ENCODE assay signal across 14 cellular contexts in the genomic region with DNA sequence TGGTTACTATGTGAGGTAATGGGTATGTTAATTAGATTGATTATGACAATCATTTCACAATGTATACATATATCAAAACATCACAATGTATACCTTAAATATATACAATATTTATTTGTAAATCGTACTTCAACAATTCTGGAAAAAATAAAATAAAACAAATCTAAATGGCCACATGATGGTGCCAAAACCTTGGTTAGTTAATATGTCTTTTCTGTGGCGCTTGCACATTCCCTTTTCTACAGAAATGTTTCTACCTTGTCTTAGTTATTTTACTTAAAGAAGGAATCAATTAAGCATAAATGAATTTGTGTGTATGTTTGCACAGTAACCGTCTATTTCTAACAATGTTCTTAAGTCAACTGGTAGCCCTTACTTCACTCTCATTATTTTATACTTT. TPM values are rescaled to one million over a fixed set of nuclear protein-coding genes. Genes with fewer than 3 reads are reported as not detected.
DNase-seq lines count a peak whose midpoint lies in the region; ATAC-seq, FAIRE-seq and TF ChIP-seq lines count a peak whose summit lies in the region.
"Had no signal": no experiment of that assay in that cellular context is flagged by ENCODE, and none has a peak within 500 bp of the region (broad histone marks: within the 10 kb centered on the region; RNA-seq: fewer than 3 reads in every experiment).

No MANE protein-coding gene starts in this region.

- H3K4me2 ChIP-seq in A549 (no peak overlapping the region), K562 (ENCODE audit: insufficient read depth, low read length) (no peak overlapping the region)
- H3K4me2 ChIP-seq: BLaER1 treated with 17β-estradiol and CSF1 and Interleukin-3, amounts not matched to agents 10 nM and 100 nM had no signal

- H4K20me1 ChIP-seq in K562 (replicated peaks; ENCODE audit: control insufficient read depth, insufficient read depth, low read length), result no peaks in the 10 kb centered on the region
- H4K20me1 ChIP-seq: BLaER1 treated with 17β-estradiol and CSF1 and Interleukin-3, amounts not matched to agents 10 nM and 100 nM had no signal

- no peaks in the 10 kb centered on the region for H3K27me3 ChIP-seq in K562 (ENCODE audit: control insufficient read depth in 2 of 2, insufficient read depth in 2 of 2, low read length in 2 of 2)
- H3K27me3 ChIP-seq: BLaER1 treated with 17β-estradiol and CSF1 and Interleukin-3, amounts not matched to agents 10 nM and 100 nM; right lobe of liver; transverse colon had no signal

- DNase-seq in A549 (ENCODE audit: low read depth in 1 of 2, low spot score in 1 of 2), result peak in 1 of 2 experiments; percentile 11
- DNase-seq in K562 (ENCODE audit: extremely low read depth in 1 of 4, low spot score in 3 of 4), result no peak
- DNase-seq in left kidney (ENCODE audit: low read depth, low spot score), result peak; percentile 36
- no peak for DNase-seq in CD14-positive monocyte (ENCODE audit: low spot score)
- no peak for DNase-seq in substantia nigra (lab: John Stamatoyannopoulos, UW)
- DNase-seq: activated CD8-positive, alpha-beta T cell treated with anti-CD3 and anti-CD28 coated beads, Interleukin-2, amount 10 ng/mL, durations not matched to agents 7 days and 5 days; activated naive CD8-positive, alpha-beta T cell treated with anti-CD3 and anti-CD28 coated beads, Interleukin-2, amount 10 ng/mL, durations not matched to agents 7 days and 5 days; right lobe of liver; transverse colon had no signal

- FAIRE-seq in A549 (lab: Jason Lieb, UNC), result no peak
- no peak for FAIRE-seq in K562 (lab: Jason Lieb, UNC)

- intact Hi-C loops in K562 (cut with micrococcal nuclease), result loop anchor here (5.0 kb wide), 1 partner anchor 869 kb away; no protein-coding TSS in a partner anchor
- intact Hi-C loops in CD14-positive monocyte (cut with micrococcal nuclease), result no loop called here

- H3K36me3 ChIP-seq in K562 (ENCODE audit: control insufficient read depth, insufficient read depth, low read length), result no peaks in the 10 kb centered on the region
- H3K36me3 ChIP-seq: BLaER1 treated with 17β-estradiol and CSF1 and Interleukin-3, amounts not matched to agents 10 nM and 100 nM; right lobe of liver; transverse colon had no signal

- H3K27me3 Mint-ChIP-seq in CD14-positive monocyte (ENCODE audit: low read depth in 3 of 3), result no peaks in the 10 kb centered on the region

- H3K9me1 ChIP-seq in K562 (ENCODE audit: control insufficient read depth, insufficient read depth, low read length), result no peaks in the 10 kb centered on the region

- TF ChIP-seq EP300 in A549 (IDR thresholded peaks at IDR 0.05) (no peak), Ishikawa (IDR thresholded peaks at IDR 0.05; ENCODE audit: borderline replicate concordance) (no peak), K562 (IDR thresholded peaks at IDR 0.05; ENCODE audit: low read length) (no peak)

- POLR2A ChIA-PET in A549 (lab: Yijun Ruan, JAX) (no interaction called here), K562 (lab: Yijun Ruan, JAX) (no interaction called here)

- H2AFZ ChIP-seq in K562 (ENCODE audit: low read depth, low read length), result no peak overlapping the region

- H3K27ac Mint-ChIP-seq in CD14-positive monocyte, result no peak overlapping the region
- H3K27ac Mint-ChIP-seq: activated CD8-positive, alpha-beta T cell treated with anti-CD3 and anti-CD28 coated beads, Interleukin-2, amount 10 ng/mL, durations not matched to agents 7 days and 5 days; activated naive CD8-positive, alpha-beta T cell treated with anti-CD3 and anti-CD28 coated beads, Interleukin-2, amount 10 ng/mL, durations not matched to agents 7 days and 5 days; T-helper 2 cell treated with Interferon-gamma antibody and Interleukin-4, amounts not matched to agents 5 μg/mL and 100 μg/mL, for 36 hours had no signal

- H3K79me2 ChIP-seq in K562 (ENCODE audit: control insufficient read depth, insufficient read depth, low read length), result no peaks in the 10 kb centered on the region

- CTCF ChIA-PET in A549 (lab: Yijun Ruan, JAX) (no interaction called here), K562 (lab: Yijun Ruan, JAX; ENCODE audit: low intra/inter-chr PET ratio) (no interaction called here)

- H3K9me3 ChIP-seq in A549 (no peaks in the 10 kb centered on the region), K562 (replicated peaks; ENCODE audit: control insufficient read depth, insufficient read depth, low read depth, low read length) (no peaks in the 10 kb centered on the region)
- H3K9me3 ChIP-seq: right lobe of liver, transverse colon had no signal

- peaks cover 0 to 6% (median 1%) of the 10 kb centered on the region in 7 donors for H3K9me3 Mint-ChIP-seq in CD14-positive monocyte
- H3K9me3 Mint-ChIP-seq: activated naive CD8-positive, alpha-beta T cell treated with anti-CD3 and anti-CD28 coated beads, Interleukin-2, amount 10 ng/mL, durations not matched to agents 7 days and 5 days had no signal

- TF ChIP-seq RAD21 in A549 (conservative IDR thresholded peaks at IDR 0.05 in 1 of 2, IDR thresholded peaks at IDR 0.05 in 1 of 2), result peak; percentile 51 to 66; a peak in 4 of 5 replicates
- TF ChIP-seq RAD21 in Ishikawa (IDR thresholded peaks at IDR 0.05; ENCODE audit: low read depth), result peak; percentile 68
- peak; percentile 37 to 48; a peak in 3 of 4 replicates for TF ChIP-seq RAD21 in K562 (CRISPR knock-in tag; conservative IDR thresholded peaks at IDR 0.05 in 1 of 2, IDR thresholded peaks at IDR 0.05 in 1 of 2)

- BruUV-seq in K562 (replicated peaks; lab: Mats Ljungman, UMichigan), result no TSS peak

- H3K36me3 Mint-ChIP-seq in CD14-positive monocyte, result no peaks in the 10 kb centered on the region

- no peak overlapping the region for H3K4me3 ChIP-seq in A549
- no peak overlapping the region for H3K4me3 ChIP-seq in K562
- H3K4me3 ChIP-seq: BLaER1 treated with 17β-estradiol and CSF1 and Interleukin-3, amounts not matched to agents 10 nM and 100 nM; right lobe of liver; transverse colon had no signal

- no peak overlapping the region for H3K27ac ChIP-seq in A549
- H3K27ac ChIP-seq in K562 (ENCODE audit: extremely low read depth, low read depth, low read length), result no peak overlapping the region
- no peak overlapping the region for H3K27ac ChIP-seq in substantia nigra (ENCODE audit: low read depth, low read length, poor library complexity, severe bottlenecking)
- H3K27ac ChIP-seq: BLaER1 treated with 17β-estradiol and CSF1 and Interleukin-3, amounts not matched to agents 10 nM and 100 nM; right lobe of liver; transverse colon had no signal

- in situ Hi-C loops in K562 (cut with MboI), result no loop called here

- no peak overlapping the region for H3K4me3 Mint-ChIP-seq in CD14-positive monocyte
- H3K4me3 Mint-ChIP-seq: activated CD8-positive, alpha-beta T cell treated with anti-CD3 and anti-CD28 coated beads, Interleukin-2, amount 10 ng/mL, durations not matched to agents 7 days and 5 days; activated naive CD8-positive, alpha-beta T cell treated with anti-CD3 and anti-CD28 coated beads, Interleukin-2, amount 10 ng/mL, durations not matched to agents 7 days and 5 days; T-helper 2 cell treated with Interferon-gamma antibody and Interleukin-4, amounts not matched to agents 5 μg/mL and 100 μg/mL, for 36 hours had no signal

- no peak overlapping the region for H3K9ac ChIP-seq in K562 (ENCODE audit: insufficient read depth in 1 of 2, low read depth in 2 of 2, low read length in 2 of 2)
- H3K9ac ChIP-seq: BLaER1 treated with 17β-estradiol and CSF1 and Interleukin-3, amounts not matched to agents 10 nM and 100 nM had no signal

- WGBS in A549 (ENCODE audit: missing lambda C conversion rate), result 8% methylated on average over 3 of the region's 3 CpGs
- WGBS in K562 (ENCODE audit: insufficient coverage, low coverage, missing lambda C conversion rate), result 4% methylated on average over 3 of the region's 3 CpGs

- no peaks in the 10 kb centered on the region for H3K4me1 Mint-ChIP-seq in CD14-positive monocyte
- H3K4me1 Mint-ChIP-seq: activated naive CD8-positive, alpha-beta T cell treated with anti-CD3 and anti-CD28 coated beads, Interleukin-2, amount 10 ng/mL, durations not matched to agents 7 days and 5 days had no signal

- TF ChIP-seq POLR2A in A549 (IDR thresholded peaks at IDR 0.05; ENCODE audit: low read length), result no peak
- no peak for TF ChIP-seq POLR2A in K562 (conservative IDR thresholded peaks at IDR 0.05)

- TF ChIP-seq CTCF in A549 (IDR thresholded peaks at IDR 0.05) (peak; percentile 57), K562 (IDR thresholded peaks at IDR 0.05 in 2 of 3, conservative IDR thresholded peaks at IDR 0.05 in 1 of 3; ENCODE audit: insufficient read depth in 2 of 3, low read depth in 1 of 3, low read length in 3 of 3) (peak in 1 of 3 experiments; percentile 45; a peak in 2 of 6 replicates), CD14-positive monocyte (IDR thresholded peaks at IDR 0.05) (no peak)

- H3K4me1 ChIP-seq in A549 (no peaks in the 10 kb centered on the region), K562 (replicated peaks in 1 of 2; ENCODE audit: control insufficient read depth in 2 of 2, insufficient read depth in 2 of 2, low read length in 2 of 2) (no peaks in the 10 kb centered on the region)
- H3K4me1 ChIP-seq: BLaER1 treated with 17β-estradiol and CSF1 and Interleukin-3, amounts not matched to agents 10 nM and 100 nM; right lobe of liver; transverse colon had no signal

- ATAC-seq in A549, result no peak
- no peak for ATAC-seq in K562
- ATAC-seq in HG03159 (IDR thresholded peaks at IDR 0.05; ENCODE audit: unreplicated experiment), result no peak
- ATAC-seq in HG02610 (IDR thresholded peaks at IDR 0.05; ENCODE audit: unreplicated experiment), result no peak
- ATAC-seq: activated CD8-positive, alpha-beta T cell treated with anti-CD3 and anti-CD28 coated beads, Interleukin-2, amount 10 ng/mL, durations not matched to agents 7 days and 5 days; right lobe of liver had no signal

RNA-seq across cellular contexts. Expression of gene OXSM, which starts 53.4 kb away (rescaled TPM):
- 39.0 and 43.9 TPM in 2 replicates for polyA plus RNA-seq in A549 (2011; rRNA removed)
- polyA plus RNA-seq in A549 (2012; cell fraction: cytosol; rRNA removed), result 12.9 and 14.0 TPM in 2 replicates
- polyA plus RNA-seq in A549 (2012; cell fraction: nucleus; rRNA removed), result 9.1 and 9.9 TPM in 2 replicates
- 17.5 to 20.0 TPM (median 19.1 TPM) in 3 replicates for polyA plus RNA-seq in A549 (2017; fragmentation: RNase III; extraction: RNeasy Plus Mini Kit Qiagen cat#74134 plus additional on column Dnase treatment)
- 7.7 and 10.0 TPM in 2 replicates for polyA minus RNA-seq in A549 (2011; rRNA and poly(A)+ RNA removed)
- 38.6 and 46.6 TPM in 2 replicates for total RNA-seq in K562 (2011; cell fraction: chromatin; rRNA removed; ENCODE audit: low replicate concordance)
- total RNA-seq in K562 (2011; cell fraction: nucleolus; rRNA removed), result 24.1 and 26.5 TPM in 2 replicates
- total RNA-seq in K562 (2011; cell fraction: nucleoplasm; rRNA removed), result 35.0 and 36.7 TPM in 2 replicates
- total RNA-seq in K562 (2014; rRNA removed), result 24.0 and 24.3 TPM in 2 replicates
- 42.2 and 46.7 TPM in 2 replicates for total RNA-seq in K562 (2014; rRNA removed; fragmentation: Illumina TruSeq; extraction: Trizol)
- total RNA-seq in K562 (2015; rRNA removed; fragmentation: Illumina TruSeq; extraction: Trizol), result 27.1 and 30.2 TPM in 2 replicates
- 28.4 and 29.9 TPM in 2 replicates for total RNA-seq in K562 (2021)
- polyA plus RNA-seq in K562 (2011; rRNA removed), result 80.5 and 98.2 TPM in 2 replicates
- 33.7 and 43.7 TPM in 2 replicates for polyA plus RNA-seq in K562 (2011; cell fraction: cytosol; rRNA removed)
- polyA plus RNA-seq in K562 (2011; cell fraction: nucleus; rRNA removed), result 35.3 and 54.0 TPM in 2 replicates
- 24.3 and 32.0 TPM in 2 replicates for polyA plus RNA-seq in K562 (2012)
- 31.9 and 34.0 TPM in 2 replicates for polyA plus RNA-seq in K562 (2014; fragmentation: Illumina TruSeq; extraction: Trizol)
- polyA plus RNA-seq in K562 (2014; fragmentation: Nextera tagmentation; extraction: Ambion mirVana), result 100 to 1,000 TPM in 1 of 2 experiments, 10 to 100 TPM in 1; 97.9 to 107 TPM
- polyA plus RNA-seq in K562 (2014; rRNA removed), result 31.1 and 32.9 TPM in 2 replicates
- polyA minus RNA-seq in K562 (2011; rRNA and poly(A)+ RNA removed), result 60.1 and 69.8 TPM in 2 replicates
- polyA minus RNA-seq in K562 (2011; cell fraction: cytosol; rRNA and poly(A)+ RNA removed), result 12.0 and 29.3 TPM in 2 replicates
- polyA minus RNA-seq in K562 (2011; cell fraction: nucleus; rRNA and poly(A)+ RNA removed), result 14.1 and 29.9 TPM in 2 replicates
- polyA plus RNA-seq in CD14-positive monocyte, result 1 to 10 TPM; 2.9 to 4.5 TPM

Comparison
In these comparisons a context has a peak if more than half of its experiments do, and no peak if none do; other contexts are left out.
1. Of the 35 proteins assayed by ChIP-seq in both K562 and A549: peak only in K562: none; only in A549: SMC3; in both: RAD21; in neither: 32; mixed calls (peak in some experiments, not most) for 1.